In genomic region chr5:115179068-115179958, GRCh38 we compare ENCODE assay signal across 8 cellular contexts. TPM values are rescaled to one million over a fixed set of nuclear protein-coding genes. Genes with fewer than 3 reads are reported as not detected.
A peak's percentile ranks its signal among the peaks of the same experiment; 100 is the strongest.
DNase-seq lines count a peak whose midpoint lies in the region; ATAC-seq and TF ChIP-seq lines count a peak whose summit lies in the region.

No MANE protein-coding gene starts in this region.

- H3K4me1 ChIP-seq in right atrium auricular region: peaks cover 0 to 15% of the 10 kb centered on the region in 2 donors
- H3K4me1 ChIP-seq in sigmoid colon: peaks cover 0 to 18% (median 16%) of the 10 kb centered on the region in 4 donors

- TF ChIP-seq CTCF in activated B cell treated with CpG ODN at 0.5 μM for 24 hours (IDR thresholded peaks at IDR 0.05) (no peak), right atrium auricular region (IDR thresholded peaks at IDR 0.05) (no peak), sigmoid colon (IDR thresholded peaks at IDR 0.05) (no peak)

- no peaks in the 10 kb centered on the region for H3K36me3 ChIP-seq in right atrium auricular region
- no peaks in the 10 kb centered on the region for H3K36me3 ChIP-seq in sigmoid colon

- DNase-seq in activated CD4-positive, alpha-beta T cell treated with anti-CD3 and anti-CD28 coated beads, Interleukin-2, amount 10 ng/mL, durations not matched to agents 7 days and 5 days: no peak
- DNase-seq in activated CD4-positive, alpha-beta T cell treated with anti-CD3 and anti-CD28 coated beads, Interleukin-2, amount 50 U/mL, for 1 hour: no peak
- DNase-seq in activated B cell treated with CpG ODN at 0.5 μM for 24 hours (no peak), right atrium auricular region (ENCODE audit: low spot score) (no peak), sigmoid colon (no peak)
- no peak for DNase-seq in stimulated activated CD8-positive, alpha-beta memory T cell treated with anti-CD3 and anti-CD28 coated beads, Interleukin-4, amount 100 ng/mL, for 48 hours
- DNase-seq in stimulated activated naive CD4-positive, alpha-beta T cell treated with Interleukin-2 at 50 U/mL for 16 hours (lab: John Stamatoyannopoulos, UW): no peak

- CTCF ChIA-PET in activated CD4-positive, alpha-beta T cell treated with anti-CD3 and anti-CD28 coated beads, Interleukin-2, amount 10 ng/mL, durations not matched to agents 7 days and 5 days (lab: Charles Lee): no interaction called here
- CTCF ChIA-PET in activated B cell treated with CpG ODN at 0.5 μM for 24 hours (lab: Charles Lee): interaction anchor here (0.7 kb wide), 1 partner anchor 8 kb away, joined by 3 read pairs; no protein-coding TSS in a partner anchor

- H3K27me3 ChIP-seq in right atrium auricular region (peaks cover 30 to 37% of the 10 kb centered on the region in 2 donors), sigmoid colon (peaks cover 34 to 67% (median 44%) of the 10 kb centered on the region in 3 donors)

- peak overlapping the region; percentile 75 for H3K4me3 Mint-ChIP-seq in activated CD4-positive, alpha-beta T cell treated with anti-CD3 and anti-CD28 coated beads, Interleukin-2, amount 10 ng/mL, durations not matched to agents 7 days and 5 days
- peak overlapping the region; percentile 87 for H3K4me3 Mint-ChIP-seq in activated B cell treated with CpG ODN at 0.5 μM for 24 hours

- intact Hi-C loops in activated B cell treated with CpG ODN at 0.5 μM for 24 hours (cut with micrococcal nuclease) (loop anchor here (2.0 to 10.0 kb wide), 3 partner anchors 29 to 1395 kb away; partner anchors contain the start of gene SEMA6A), sigmoid colon (cut with DNase I) (loop anchor here (10.0 kb wide), 1 partner anchor 85 kb away; the partner anchor contains the start of gene PGGT1B)

- ATAC-seq in HG02884 (IDR thresholded peaks at IDR 0.05; ENCODE audit: unreplicated experiment) (peak; percentile 17), activated B cell treated with CpG ODN at 0.5 μM for 24 hours (ENCODE audit: low read depth) (peak; percentile 28)

- TF ChIP-seq EP300 in sigmoid colon (IDR thresholded peaks at IDR 0.05): no peak

- H3K27me3 Mint-ChIP-seq in activated CD4-positive, alpha-beta T cell treated with anti-CD3 and anti-CD28 coated beads, Interleukin-2, amount 10 ng/mL, durations not matched to agents 7 days and 5 days: peaks cover 80% of the 10 kb centered on the region
- H3K27me3 Mint-ChIP-seq in activated B cell treated with CpG ODN at 0.5 μM for 24 hours: peaks cover 70% of the 10 kb centered on the region

- H3K27ac ChIP-seq in right atrium auricular region (no peak overlapping the region), sigmoid colon (peak overlapping the region in 1 of 4 donors; percentile 68)

- H3K4me3 ChIP-seq in right atrium auricular region: peak overlapping the region; percentile 37 to 49
- peak overlapping the region; percentile 21 to 51 (median 41) for H3K4me3 ChIP-seq in sigmoid colon

- peaks cover 10% of the 10 kb centered on the region for H3K4me1 Mint-ChIP-seq in activated CD4-positive, alpha-beta T cell treated with anti-CD3 and anti-CD28 coated beads, Interleukin-2, amount 10 ng/mL, durations not matched to agents 7 days and 5 days
- peaks cover 11% of the 10 kb centered on the region for H3K4me1 Mint-ChIP-seq in activated B cell treated with CpG ODN at 0.5 μM for 24 hours

- no peaks in the 10 kb centered on the region for H3K36me3 Mint-ChIP-seq in activated CD4-positive, alpha-beta T cell treated with anti-CD3 and anti-CD28 coated beads, Interleukin-2, amount 10 ng/mL, durations not matched to agents 7 days and 5 days (ENCODE audit: low read depth)
- H3K36me3 Mint-ChIP-seq in activated B cell treated with CpG ODN at 0.5 μM for 24 hours (ENCODE audit: low read depth): no peaks in the 10 kb centered on the region

- POLR2A ChIA-PET in activated CD4-positive, alpha-beta T cell treated with anti-CD3 and anti-CD28 coated beads, Interleukin-2, amount 10 ng/mL, durations not matched to agents 7 days and 5 days (lab: Charles Lee): no interaction called here
- POLR2A ChIA-PET in activated B cell treated with CpG ODN at 0.5 μM for 24 hours (lab: Charles Lee): no interaction called here

- H3K9me3 Mint-ChIP-seq in activated CD4-positive, alpha-beta T cell treated with anti-CD3 and anti-CD28 coated beads, Interleukin-2, amount 10 ng/mL, durations not matched to agents 7 days and 5 days: no peaks in the 10 kb centered on the region
- no peaks in the 10 kb centered on the region for H3K9me3 Mint-ChIP-seq in activated B cell treated with CpG ODN at 0.5 μM for 24 hours

- H3K9me3 ChIP-seq in right atrium auricular region (no peaks in the 10 kb centered on the region), sigmoid colon (no peaks in the 10 kb centered on the region)

- no peak overlapping the region for H3K27ac Mint-ChIP-seq in activated CD4-positive, alpha-beta T cell treated with anti-CD3 and anti-CD28 coated beads, Interleukin-2, amount 10 ng/mL, durations not matched to agents 7 days and 5 days
- no peak overlapping the region for H3K27ac Mint-ChIP-seq in activated B cell treated with CpG ODN at 0.5 μM for 24 hours

- 3 to 10% methylated on average over 75 of the region's 75 CpGs for WGBS in sigmoid colon, 2 donors

- no peak for TF ChIP-seq POLR2A in sigmoid colon (IDR thresholded peaks at IDR 0.05)

RNA-seq across cellular contexts. Expression of gene TRIM36, which starts 9.6 kb away (rescaled TPM):
- not detected for total RNA-seq in activated CD4-positive, alpha-beta T cell treated with anti-CD3 and anti-CD28 coated beads, Interleukin-2, amount 10 ng/mL, durations not matched to agents 7 days and 5 days
- total RNA-seq in activated B cell treated with CpG ODN at 0.5 μM for 24 hours (7.5 and 8.9 TPM in 2 replicates), right atrium auricular region (1 to 10 TPM in 1 of 2 donors, under 1 TPM in 1; 0.55 to 2.0 TPM), sigmoid colon (1 to 10 TPM in 2 of 4 donors, under 1 TPM in 1, not detected in 1; 0.66 to 1.4 (median 1.1) TPM)
- 10 to 100 TPM in 2 of 3 donors, 1 to 10 TPM in 1; 5.0 to 18.0 (median 11.6) TPM for polyA plus RNA-seq in sigmoid colon
